In the genomic region with DNA sequence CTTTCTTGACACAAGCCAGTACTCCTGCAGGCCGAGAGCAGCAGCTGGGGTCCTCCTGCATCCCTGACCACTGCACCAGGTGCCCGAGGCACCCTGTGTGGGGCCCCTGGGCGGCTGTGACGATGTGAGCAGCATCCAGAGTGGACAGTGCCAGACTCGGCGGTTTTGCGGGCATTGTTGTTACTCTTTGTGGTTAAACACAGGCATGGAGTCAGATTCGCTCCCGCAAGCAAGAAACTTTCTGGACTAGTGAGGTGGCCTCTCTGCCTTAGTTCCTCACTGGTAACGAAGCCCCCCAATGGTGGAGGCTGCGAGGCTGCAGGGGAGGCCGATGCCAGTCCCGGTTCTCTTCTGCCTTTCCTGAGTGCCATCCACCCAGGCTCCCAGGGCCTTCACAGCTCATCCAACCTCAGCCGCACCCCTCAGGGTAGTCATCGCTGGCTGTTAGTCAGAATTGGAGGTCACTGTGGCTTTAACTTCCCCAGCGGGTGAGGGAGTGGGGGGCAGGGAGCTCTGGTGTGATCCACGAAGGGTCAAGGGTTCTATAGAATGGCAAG, we compare ENCODE assay signal across 1 cellular context.
TF ChIP-seq lines count a peak whose summit lies in the region.

No MANE protein-coding gene starts in this region.

TF ChIP-seq in GM23338, 12 proteins besides CTCF, POLR2A, EP300 and RAD21:
- TF ChIP-seq, protein P1, sequence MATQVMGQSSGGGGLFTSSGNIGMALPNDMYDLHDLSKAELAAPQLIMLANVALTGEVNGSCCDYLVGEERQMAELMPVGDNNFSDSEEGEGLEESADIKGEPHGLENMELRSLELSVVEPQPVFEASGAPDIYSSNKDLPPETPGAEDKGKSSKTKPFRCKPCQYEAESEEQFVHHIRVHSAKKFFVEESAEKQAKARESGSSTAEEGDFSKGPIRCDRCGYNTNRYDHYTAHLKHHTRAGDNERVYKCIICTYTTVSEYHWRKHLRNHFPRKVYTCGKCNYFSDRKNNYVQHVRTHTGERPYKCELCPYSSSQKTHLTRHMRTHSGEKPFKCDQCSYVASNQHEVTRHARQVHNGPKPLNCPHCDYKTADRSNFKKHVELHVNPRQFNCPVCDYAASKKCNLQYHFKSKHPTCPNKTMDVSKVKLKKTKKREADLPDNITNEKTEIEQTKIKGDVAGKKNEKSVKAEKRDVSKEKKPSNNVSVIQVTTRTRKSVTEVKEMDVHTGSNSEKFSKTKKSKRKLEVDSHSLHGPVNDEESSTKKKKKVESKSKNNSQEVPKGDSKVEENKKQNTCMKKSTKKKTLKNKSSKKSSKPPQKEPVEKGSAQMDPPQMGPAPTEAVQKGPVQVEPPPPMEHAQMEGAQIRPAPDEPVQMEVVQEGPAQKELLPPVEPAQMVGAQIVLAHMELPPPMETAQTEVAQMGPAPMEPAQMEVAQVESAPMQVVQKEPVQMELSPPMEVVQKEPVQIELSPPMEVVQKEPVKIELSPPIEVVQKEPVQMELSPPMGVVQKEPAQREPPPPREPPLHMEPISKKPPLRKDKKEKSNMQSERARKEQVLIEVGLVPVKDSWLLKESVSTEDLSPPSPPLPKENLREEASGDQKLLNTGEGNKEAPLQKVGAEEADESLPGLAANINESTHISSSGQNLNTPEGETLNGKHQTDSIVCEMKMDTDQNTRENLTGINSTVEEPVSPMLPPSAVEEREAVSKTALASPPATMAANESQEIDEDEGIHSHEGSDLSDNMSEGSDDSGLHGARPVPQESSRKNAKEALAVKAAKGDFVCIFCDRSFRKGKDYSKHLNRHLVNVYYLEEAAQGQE (IDR thresholded peaks at IDR 0.05; ENCODE audit: unreplicated experiment) = no peak
- TF ChIP-seq ZNF114 (CRISPR knock-in tag; IDR thresholded peaks at IDR 0.05) = no peak
- TF ChIP-seq, protein P2, sequence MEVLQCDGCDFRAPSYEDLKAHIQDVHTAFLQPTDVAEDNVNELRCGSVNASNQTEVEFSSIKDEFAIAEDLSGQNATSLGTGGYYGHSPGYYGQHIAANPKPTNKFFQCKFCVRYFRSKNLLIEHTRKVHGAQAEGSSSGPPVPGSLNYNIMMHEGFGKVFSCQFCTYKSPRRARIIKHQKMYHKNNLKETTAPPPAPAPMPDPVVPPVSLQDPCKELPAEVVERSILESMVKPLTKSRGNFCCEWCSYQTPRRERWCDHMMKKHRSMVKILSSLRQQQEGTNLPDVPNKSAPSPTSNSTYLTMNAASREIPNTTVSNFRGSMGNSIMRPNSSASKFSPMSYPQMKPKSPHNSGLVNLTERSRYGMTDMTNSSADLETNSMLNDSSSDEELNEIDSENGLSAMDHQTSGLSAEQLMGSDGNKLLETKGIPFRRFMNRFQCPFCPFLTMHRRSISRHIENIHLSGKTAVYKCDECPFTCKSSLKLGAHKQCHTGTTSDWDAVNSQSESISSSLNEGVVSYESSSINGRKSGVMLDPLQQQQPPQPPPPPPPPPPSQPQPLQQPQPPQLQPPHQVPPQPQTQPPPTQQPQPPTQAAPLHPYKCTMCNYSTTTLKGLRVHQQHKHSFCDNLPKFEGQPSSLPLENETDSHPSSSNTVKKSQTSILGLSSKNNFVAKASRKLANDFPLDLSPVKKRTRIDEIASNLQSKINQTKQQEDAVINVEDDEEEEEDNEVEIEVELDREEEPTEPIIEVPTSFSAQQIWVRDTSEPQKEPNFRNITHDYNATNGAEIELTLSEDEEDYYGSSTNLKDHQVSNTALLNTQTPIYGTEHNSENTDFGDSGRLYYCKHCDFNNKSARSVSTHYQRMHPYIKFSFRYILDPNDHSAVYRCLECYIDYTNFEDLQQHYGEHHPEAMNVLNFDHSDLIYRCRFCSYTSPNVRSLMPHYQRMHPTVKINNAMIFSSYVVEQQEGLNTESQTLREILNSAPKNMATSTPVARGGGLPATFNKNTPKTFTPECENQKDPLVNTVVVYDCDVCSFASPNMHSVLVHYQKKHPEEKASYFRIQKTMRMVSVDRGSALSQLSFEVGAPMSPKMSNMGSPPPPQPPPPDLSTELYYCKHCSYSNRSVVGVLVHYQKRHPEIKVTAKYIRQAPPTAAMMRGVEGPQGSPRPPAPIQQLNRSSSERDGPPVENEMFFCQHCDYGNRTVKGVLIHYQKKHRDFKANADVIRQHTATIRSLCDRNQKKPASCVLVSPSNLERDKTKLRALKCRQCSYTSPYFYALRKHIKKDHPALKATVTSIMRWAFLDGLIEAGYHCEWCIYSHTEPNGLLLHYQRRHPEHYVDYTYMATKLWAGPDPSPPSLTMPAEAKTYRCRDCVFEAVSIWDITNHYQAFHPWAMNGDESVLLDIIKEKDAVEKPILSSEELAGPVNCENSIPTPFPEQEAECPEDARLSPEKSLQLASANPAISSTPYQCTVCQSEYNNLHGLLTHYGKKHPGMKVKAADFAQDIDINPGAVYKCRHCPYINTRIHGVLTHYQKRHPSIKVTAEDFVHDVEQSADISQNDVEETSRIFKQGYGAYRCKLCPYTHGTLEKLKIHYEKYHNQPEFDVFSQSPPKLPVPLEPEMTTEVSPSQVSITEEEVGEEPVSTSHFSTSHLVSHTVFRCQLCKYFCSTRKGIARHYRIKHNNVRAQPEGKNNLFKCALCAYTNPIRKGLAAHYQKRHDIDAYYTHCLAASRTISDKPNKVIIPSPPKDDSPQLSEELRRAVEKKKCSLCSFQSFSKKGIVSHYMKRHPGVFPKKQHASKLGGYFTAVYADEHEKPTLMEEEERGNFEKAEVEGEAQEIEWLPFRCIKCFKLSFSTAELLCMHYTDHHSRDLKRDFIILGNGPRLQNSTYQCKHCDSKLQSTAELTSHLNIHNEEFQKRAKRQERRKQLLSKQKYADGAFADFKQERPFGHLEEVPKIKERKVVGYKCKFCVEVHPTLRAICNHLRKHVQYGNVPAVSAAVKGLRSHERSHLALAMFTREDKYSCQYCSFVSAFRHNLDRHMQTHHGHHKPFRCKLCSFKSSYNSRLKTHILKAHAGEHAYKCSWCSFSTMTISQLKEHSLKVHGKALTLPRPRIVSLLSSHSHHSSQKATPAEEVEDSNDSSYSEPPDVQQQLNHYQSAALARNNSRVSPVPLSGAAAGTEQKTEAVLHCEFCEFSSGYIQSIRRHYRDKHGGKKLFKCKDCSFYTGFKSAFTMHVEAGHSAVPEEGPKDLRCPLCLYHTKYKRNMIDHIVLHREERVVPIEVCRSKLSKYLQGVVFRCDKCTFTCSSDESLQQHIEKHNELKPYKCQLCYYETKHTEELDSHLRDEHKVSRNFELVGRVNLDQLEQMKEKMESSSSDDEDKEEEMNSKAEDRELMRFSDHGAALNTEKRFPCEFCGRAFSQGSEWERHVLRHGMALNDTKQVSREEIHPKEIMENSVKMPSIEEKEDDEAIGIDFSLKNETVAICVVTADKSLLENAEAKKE (CRISPR knock-in tag; IDR thresholded peaks at IDR 0.05) = no peak
- TF ChIP-seq, protein P3, sequence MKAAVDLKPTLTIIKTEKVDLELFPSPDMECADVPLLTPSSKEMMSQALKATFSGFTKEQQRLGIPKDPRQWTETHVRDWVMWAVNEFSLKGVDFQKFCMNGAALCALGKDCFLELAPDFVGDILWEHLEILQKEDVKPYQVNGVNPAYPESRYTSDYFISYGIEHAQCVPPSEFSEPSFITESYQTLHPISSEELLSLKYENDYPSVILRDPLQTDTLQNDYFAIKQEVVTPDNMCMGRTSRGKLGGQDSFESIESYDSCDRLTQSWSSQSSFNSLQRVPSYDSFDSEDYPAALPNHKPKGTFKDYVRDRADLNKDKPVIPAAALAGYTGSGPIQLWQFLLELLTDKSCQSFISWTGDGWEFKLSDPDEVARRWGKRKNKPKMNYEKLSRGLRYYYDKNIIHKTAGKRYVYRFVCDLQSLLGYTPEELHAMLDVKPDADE (IDR thresholded peaks at IDR 0.05) = no peak
- no peak for TF ChIP-seq JUNB (IDR thresholded peaks at IDR 0.05; ENCODE audit: unreplicated experiment)
- no peak for TF ChIP-seq CREB1 (CRISPR knock-in tag; IDR thresholded peaks at IDR 0.05; ENCODE audit: low read depth)
- no peak for TF ChIP-seq POLR2AphosphoS5 (IDR thresholded peaks at IDR 0.05; ENCODE audit: low read depth)
- no peak for TF ChIP-seq STAT1 (IDR thresholded peaks at IDR 0.05; ENCODE audit: unreplicated experiment)
- no peak for TF ChIP-seq EZH2phosphoT487 (IDR thresholded peaks at IDR 0.05; ENCODE audit: unreplicated experiment)
- no peak for TF ChIP-seq NANOG (IDR thresholded peaks at IDR 0.05; ENCODE audit: borderline replicate concordance)
- TF ChIP-seq ZNF331 (CRISPR knock-in tag; IDR thresholded peaks at IDR 0.05; ENCODE audit: low read depth) = no peak
- no peak for TF ChIP-seq EZH2 (IDR thresholded peaks at IDR 0.05; ENCODE audit: low read depth, unreplicated experiment)
